Comparison of ENCODE assay signal across 8 cellular contexts in the genomic region with DNA sequence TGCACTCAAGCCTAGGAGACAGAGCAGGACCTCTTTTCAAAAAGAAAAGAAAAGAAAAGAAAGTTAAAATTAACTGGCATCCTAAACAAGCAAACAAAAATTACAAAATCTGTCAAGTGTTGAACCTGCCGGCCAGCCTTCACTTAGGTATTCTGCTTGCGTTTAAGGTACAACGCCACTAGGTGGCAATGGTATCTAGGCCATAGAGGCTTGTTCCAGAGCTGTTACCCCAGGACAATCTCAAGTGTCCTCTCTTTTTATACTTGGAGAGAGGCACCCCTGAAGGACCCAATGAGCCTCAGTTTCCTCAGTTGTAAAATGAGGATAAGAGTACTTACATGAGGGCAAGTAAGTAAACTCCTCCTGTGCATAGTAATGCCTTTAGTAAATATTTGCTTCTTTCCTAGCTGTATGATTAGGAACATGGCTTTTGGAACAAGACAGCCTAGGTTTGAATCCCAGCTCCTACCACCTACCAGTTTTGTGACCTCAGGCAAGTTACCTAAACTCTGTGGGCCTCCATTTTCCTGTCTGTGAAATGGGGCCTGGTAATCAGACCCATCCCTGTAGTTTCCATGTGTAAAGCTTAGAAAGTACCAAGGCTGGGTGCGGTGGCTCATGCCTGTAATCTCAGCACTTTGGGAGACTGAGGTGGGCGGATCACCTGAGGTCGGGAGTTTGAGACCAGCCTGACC. TPM values are rescaled to one million over a fixed set of nuclear protein-coding genes. Genes with fewer than 3 reads are reported as not detected.
DNase-seq lines count a peak whose midpoint lies in the region; ATAC-seq and TF ChIP-seq lines count a peak whose summit lies in the region.

No MANE protein-coding gene starts in this region.

- H2AFZ ChIP-seq in OCI-LY7 (ENCODE audit: low read length): no peak overlapping the region

- no TSS peak for BruUV-seq in OCI-LY7 (replicated peaks; lab: Mats Ljungman, UMichigan)

- H3K4me2 ChIP-seq in OCI-LY7 (ENCODE audit: low read length): no peak overlapping the region

- intact Hi-C loops in OCI-LY7 (cut with micrococcal nuclease; ENCODE audit: unreplicated experiment): loop anchor here (1.0 to 2.0 kb wide), 5 partner anchors 67 to 680 kb away; a partner anchor contains a TSS

- peak; percentile 41 to 57 for DNase-seq in HAP-1 (ENCODE audit: low spot score in 2 of 2)
- DNase-seq in OCI-LY7 (ENCODE audit: low spot score): peak; percentile 81
- DNase-seq in activated T-cell treated with anti-CD3 and anti-CD28 coated beads, Interleukin-2, amount 50 U/mL, for 4 hours: peak; percentile 40
- peak; percentile 29 to 65 for DNase-seq in foreskin fibroblast
- DNase-seq in putamen (ENCODE audit: low spot score): peak; percentile 10
- DNase-seq in NCI-H2227 (lab: John Stamatoyannopoulos, UW; ENCODE audit: unreplicated experiment): no peak

- ATAC-seq in activated T-cell treated with anti-CD3 and anti-CD28 coated beads, Interleukin-2, amount 50 U/mL, for 4 hours: peak; percentile 71 to 77
- no peak for ATAC-seq in GM19395 (IDR thresholded peaks at IDR 0.05; ENCODE audit: unreplicated experiment)

- H3K9me3 ChIP-seq in HAP-1 (no peaks in the 10 kb centered on the region), OCI-LY7 (ENCODE audit: low read length) (no peaks in the 10 kb centered on the region)

- H3K4me3 Mint-ChIP-seq in activated T-cell treated with anti-CD3 and anti-CD28 coated beads, Interleukin-2, amount 50 U/mL, for 4 hours: no peak overlapping the region

- no peaks in the 10 kb centered on the region for H3K36me3 Mint-ChIP-seq in activated T-cell treated with anti-CD3 and anti-CD28 coated beads, Interleukin-2, amount 50 U/mL, for 4 hours (ENCODE audit: insufficient read depth)

- TF ChIP-seq CTCF in C4-2B (conservative IDR thresholded peaks at IDR 0.05) (peak; percentile 84), OCI-LY7 (conservative IDR thresholded peaks at IDR 0.05; ENCODE audit: low read length) (peak; percentile 96), foreskin fibroblast (IDR thresholded peaks at IDR 0.05; ENCODE audit: low read depth, low read length) (peak; percentile 48)

- H3K4me3 ChIP-seq in HAP-1: no peak overlapping the region
- no peak overlapping the region for H3K4me3 ChIP-seq in OCI-LY7 (ENCODE audit: low read depth, low read length, poor library complexity, severe bottlenecking)
- H3K4me3 ChIP-seq in foreskin fibroblast (ENCODE audit: low read depth in 1 of 2, low read length in 2 of 2): no peak overlapping the region

- H3K4me1 Mint-ChIP-seq in activated T-cell treated with anti-CD3 and anti-CD28 coated beads, Interleukin-2, amount 50 U/mL, for 4 hours (ENCODE audit: low read depth): peaks cover 1% of the 10 kb centered on the region

- in situ Hi-C loops in HAP-1 (cut with MboI; ENCODE audit: low sequenced_read_pairs): no loop called here

- H3K4me1 ChIP-seq in HAP-1: peaks cover 5% of the 10 kb centered on the region
- H3K4me1 ChIP-seq in OCI-LY7 (ENCODE audit: insufficient read depth, low read length, poor library complexity, severe bottlenecking): peaks cover 30% of the 10 kb centered on the region

- CTCF ChIA-PET in OCI-LY7 (lab: Charles Lee; ENCODE audit: unreplicated experiment): interaction anchor here (0.6 to 2.5 kb wide), 5 partner anchors 74 to 527 kb away, joined by 3 to 8 read pairs (median 3); no protein-coding TSS in a partner anchor

- POLR2A ChIA-PET in OCI-LY7 (lab: Charles Lee): interaction anchor here (0.5 to 1.6 kb wide), 5 partner anchors 12 to 911 kb away, joined by 3 to 6 read pairs (median 3); no protein-coding TSS in a partner anchor

- no peaks in the 10 kb centered on the region for H4K20me1 ChIP-seq in OCI-LY7 (ENCODE audit: insufficient read depth, low read length)

- no peaks in the 10 kb centered on the region for H3K79me2 ChIP-seq in OCI-LY7 (ENCODE audit: insufficient read depth, low read depth, low read length)

- H3K27me3 ChIP-seq in HAP-1 (ENCODE audit: low read depth): no peaks in the 10 kb centered on the region

- peaks cover 9% of the 10 kb centered on the region for H3K27me3 Mint-ChIP-seq in activated T-cell treated with anti-CD3 and anti-CD28 coated beads, Interleukin-2, amount 50 U/mL, for 4 hours (ENCODE audit: low read depth)

- H3K36me3 ChIP-seq in HAP-1 (replicated peaks): no peaks in the 10 kb centered on the region
- no peaks in the 10 kb centered on the region for H3K36me3 ChIP-seq in OCI-LY7 (ENCODE audit: insufficient read depth, low read length)

- no peaks in the 10 kb centered on the region for H3K9me3 Mint-ChIP-seq in activated T-cell treated with anti-CD3 and anti-CD28 coated beads, Interleukin-2, amount 50 U/mL, for 4 hours

- H3K9me2 ChIP-seq in OCI-LY7 (ENCODE audit: insufficient read depth, low read length): no peaks in the 10 kb centered on the region

- peak overlapping the region; percentile 19; the same call in 1 of the 2 replicates for H3K27ac ChIP-seq in C4-2B
- H3K27ac ChIP-seq in OCI-LY7 (ENCODE audit: low read depth, low read length, poor library complexity, severe bottlenecking): no peak overlapping the region

RNA-seq across cellular contexts. Expression of a gene that starts 5.8 kb away (rescaled TPM):
- 14.9 and 19.3 TPM in 2 replicates for total RNA-seq in OCI-LY7 (2014; rRNA removed; shearing (Covaris generic))
- 70.8 and 88.4 TPM in 2 replicates for total RNA-seq in OCI-LY7 (2022)
- under 1 TPM in 1 of 3 donors, not detected in 2; 0.05 TPM for total RNA-seq in activated T-cell treated with anti-CD3 and anti-CD28 coated beads, Interleukin-2, amount 50 U/mL, for 4 hours

RNA-seq across cellular contexts. Expression of a gene that starts 34.2 kb away (rescaled TPM):
- total RNA-seq in OCI-LY7 (2014; rRNA removed; shearing (Covaris generic)): 2,738 and 2,938 TPM in 2 replicates
- 1,615 and 1,714 TPM in 2 replicates for total RNA-seq in OCI-LY7 (2022)
- 1,000 to 10,000 TPM; 2,110 to 2,267 (median 2,151) TPM for total RNA-seq in activated T-cell treated with anti-CD3 and anti-CD28 coated beads, Interleukin-2, amount 50 U/mL, for 4 hours

Comparison
In these comparisons a context has a peak if more than half of its experiments do, and no peak if none do; other contexts are left out.
1. RNA of a gene that starts 5.8 kb away (total RNA-seq): 14.9 to 88.4 TPM in OCI-LY7; 0.05 TPM in activated T-cell treated with anti-CD3 and anti-CD28 coated beads, Interleukin-2, amount 50 U/mL, for 4 hours; every median in the first group is over 10 times any median in the second.
2. Peak in every context shown above with its lines, with median percentiles within 50 percentile points of each other: CTCF ChIP-seq.